ENCODE assay signal across 19 cellular contexts in genomic region chr11:76008474-76008873, GRCh38.
DNase-seq lines count a peak whose midpoint lies in the region; TF ChIP-seq lines count a peak whose summit lies in the region.
"Had no signal": no experiment of that assay in that cellular context is flagged by ENCODE, and none has a peak within 500 bp of the region (broad histone marks: within the 10 kb centered on the region; RNA-seq: fewer than 3 reads in every experiment).

No MANE protein-coding gene starts in this region.

- H3K27ac ChIP-seq in smooth muscle cell (ENCODE audit: low read depth) (peak overlapping the region; percentile 46), WERI-Rb-1 (no peak overlapping the region)
- H3K27ac ChIP-seq: heart left ventricle, PC-9, spleen, testis had no signal

- H3K9me3 ChIP-seq in smooth muscle cell (replicated peaks; ENCODE audit: low read depth) (no peaks in the 10 kb centered on the region), WERI-Rb-1 (ENCODE audit: severe bottlenecking) (no peaks in the 10 kb centered on the region)
- H3K9me3 ChIP-seq: heart left ventricle, spleen, testis had no signal

- H3K4me3 ChIP-seq in fibroblast of mammary gland (ENCODE audit: control insufficient read depth, low read depth, low read length) = no peak overlapping the region
- no peak overlapping the region for H3K4me3 ChIP-seq in smooth muscle cell
- H3K4me3 ChIP-seq in WERI-Rb-1 (ENCODE audit: low read depth, low read length) = no peak overlapping the region
- H3K4me3 ChIP-seq: heart left ventricle, PC-9, spleen, testis had no signal

- DNase-seq in HS-5 (ENCODE audit: low read depth) (peak; percentile 64), amniotic epithelial cell (ENCODE audit: low read depth) (peak; percentile 70), fibroblast of mammary gland (ENCODE audit: low read depth) (peak; percentile 80), smooth muscle cell (lab: John Stamatoyannopoulos, UW; ENCODE audit: unreplicated experiment) (no peak), WERI-Rb-1 (no peak), NCI-H128 (lab: John Stamatoyannopoulos, UW; ENCODE audit: unreplicated experiment) (no peak)
- no peak for DNase-seq in stimulated activated CD4-positive, alpha-beta T cell treated with anti-CD3 and anti-CD28 coated beads, Interleukin-1b, Interleukin-23, amount 100 ng/mL, for 48 hours
- DNase-seq: activated CD4-positive, alpha-beta T cell treated with anti-CD3 and anti-CD28 coated beads, Interleukin-2, amount 50 U/mL, for 4 hours; activated naive CD4-positive, alpha-beta T cell; anterior cingulate cortex; heart left ventricle; Karpas-422; NCI-H1417; NCI-H2171; NCI-H748 treated with DMSO at 0.1 percent for 48 hours; PC-9; spleen; SW 1271; testis had no signal

- 82% methylated on average over 2 of the region's 2 CpGs for WGBS in smooth muscle cell (ENCODE audit: low lambda C conversion rate)

- no peak overlapping the region for H3K9ac ChIP-seq in smooth muscle cell (ENCODE audit: low read depth)

- H3K36me3 ChIP-seq in smooth muscle cell (ENCODE audit: low read depth) (peaks cover 11% of the 10 kb centered on the region), WERI-Rb-1 (peaks cover 7% of the 10 kb centered on the region; the same call in 1 of the 2 replicates)

- TF ChIP-seq CTCF in fibroblast of mammary gland (conservative IDR thresholded peaks at IDR 0.05; ENCODE audit: control insufficient read depth, insufficient read depth, low read depth, low read length) = no peak
- TF ChIP-seq CTCF in smooth muscle cell (IDR thresholded peaks at IDR 0.05; ENCODE audit: borderline replicate concordance, insufficient read depth, poor library complexity, severe bottlenecking) = no peak
- no peak for TF ChIP-seq CTCF in WERI-Rb-1 (IDR thresholded peaks at IDR 0.05; ENCODE audit: low read depth, low read length)

- no peaks in the 10 kb centered on the region for H4K20me1 ChIP-seq in smooth muscle cell (ENCODE audit: low read depth)

- no peaks in the 10 kb centered on the region for H3F3A ChIP-seq in smooth muscle cell (ENCODE audit: low read depth)

- no peak overlapping the region for H3K4me2 ChIP-seq in smooth muscle cell
- H3K4me2 ChIP-seq: PC-9 had no signal

- H3K79me2 ChIP-seq in smooth muscle cell (ENCODE audit: low read depth) = peaks cover 5% of the 10 kb centered on the region

- H3K27me3 ChIP-seq in smooth muscle cell (ENCODE audit: low read depth) (no peaks in the 10 kb centered on the region), WERI-Rb-1 (ENCODE audit: insufficient read depth, low read depth, severe bottlenecking) (no peaks in the 10 kb centered on the region)
- H3K27me3 ChIP-seq: heart left ventricle, spleen, testis had no signal

- H2AFZ ChIP-seq in smooth muscle cell (ENCODE audit: low read depth) = no peak overlapping the region
- H2AFZ ChIP-seq: PC-9 had no signal

- no peaks in the 10 kb centered on the region for H3K4me1 ChIP-seq in smooth muscle cell (ENCODE audit: low read depth)
- H3K4me1 ChIP-seq: heart left ventricle, spleen, testis had no signal

Comparison
In these comparisons a context has a peak if more than half of its experiments do, and no peak if none do; other contexts are left out.
1. DNase-seq: peak in HS-5 (single experiment), amniotic epithelial cell (single experiment) and fibroblast of mammary gland (single experiment); none in smooth muscle cell (single experiment), WERI-Rb-1 (single experiment), NCI-H128 (single experiment) and stimulated activated CD4-positive, alpha-beta T cell treated with anti-CD3 and anti-CD28 coated beads, Interleukin-1b, Interleukin-23, amount 100 ng/mL, for 48 hours (single experiment).